13 cellular contexts compared by ENCODE assay signal in genomic region chr1:50420689-50421365, GRCh38. TPM values are rescaled to one million over a fixed set of nuclear protein-coding genes. Genes with fewer than 3 reads are reported as not detected.
DNase-seq lines count a peak whose midpoint lies in the region; TF ChIP-seq lines count a peak whose summit lies in the region.
"Had no signal": no experiment of that assay in that cellular context is flagged by ENCODE, and none has a peak within 500 bp of the region (broad histone marks: within the 10 kb centered on the region; RNA-seq: fewer than 3 reads in every experiment).

No MANE protein-coding gene starts in this region.

- H3K18ac ChIP-seq in H9 (ENCODE audit: insufficient read length, low read depth, low read length): no peak overlapping the region

- TF ChIP-seq CTCF in H9 (conservative IDR thresholded peaks at IDR 0.05) (0 out of 3 replicates have a peak, but pooled peaks have one; percentile 12), nephron (IDR thresholded peaks at IDR 0.05; ENCODE audit: unreplicated experiment in 3 of 3) (no peak), lower leg skin (IDR thresholded peaks at IDR 0.05) (no peak), chondrocyte (IDR thresholded peaks at IDR 0.05) (no peak), RWPE1 (conservative IDR thresholded peaks at IDR 0.05; ENCODE audit: low read depth) (no peak)

- H3K9me3 Mint-ChIP-seq in CD4-positive, alpha-beta memory T cell: peaks cover 0 to 4% (median 0%) of the 10 kb centered on the region in 8 donors
- H3K9me3 Mint-ChIP-seq in H9: peaks cover 4 to 16% of the 10 kb centered on the region in 2 experiments
- H3K9me3 Mint-ChIP-seq in nephron: peaks cover 2% of the 10 kb centered on the region
- H3K9me3 Mint-ChIP-seq in chondrocyte (ENCODE audit: low read depth): no peaks in the 10 kb centered on the region

- no peaks in the 10 kb centered on the region for H3K36me3 ChIP-seq in CD4-positive, alpha-beta memory T cell (ENCODE audit: insufficient read depth, low read length)
- H3K36me3 ChIP-seq: breast epithelium, HAP-1, Peyer's patch, upper lobe of right lung had no signal

- no peak for TF ChIP-seq POLR2A in lower leg skin (IDR thresholded peaks at IDR 0.05)

- H3K4ac ChIP-seq in H9 (ENCODE audit: low read depth, low read length): no peak overlapping the region

- no peak overlapping the region for H4K8ac ChIP-seq in H9 (replicated peaks; ENCODE audit: insufficient read length, low read depth, low read length)

- H3K4me3 ChIP-seq in CD4-positive, alpha-beta memory T cell (ENCODE audit: low read length in 2 of 2): no peak overlapping the region
- no peak overlapping the region for H3K4me3 ChIP-seq in lower leg skin (ENCODE audit: low read depth, poor library complexity, severe bottlenecking)
- H3K4me3 ChIP-seq: HAP-1, upper lobe of right lung had no signal

- peaks cover 28% of the 10 kb centered on the region for H3K4me1 ChIP-seq in CD4-positive, alpha-beta memory T cell (ENCODE audit: insufficient read depth, low read length)
- H3K4me1 ChIP-seq in H9 (ENCODE audit: insufficient read depth, low read length): no peaks in the 10 kb centered on the region

- intact Hi-C loops in CD4-positive, alpha-beta memory T cell (cut with micrococcal nuclease): no loop called here
- intact Hi-C loops in lower leg skin (cut with DNase I; ENCODE audit: low total_unique reads): no loop called here

- peak overlapping the region; percentile 23 for H3K4me2 ChIP-seq in H9 (ENCODE audit: insufficient read depth, insufficient read length, low read length)

- H3K27me3 ChIP-seq in CD4-positive, alpha-beta memory T cell (ENCODE audit: insufficient read depth, low read length): peaks cover 41% of the 10 kb centered on the region
- H3K27me3 ChIP-seq in H9 (ENCODE audit: insufficient read depth, low read length): peaks cover 98% of the 10 kb centered on the region

- CTCF ChIA-PET in CD4-positive, alpha-beta memory T cell (lab: Charles Lee; ENCODE audit: partially characterized antibody): no interaction called here
- CTCF ChIA-PET in RWPE1 (lab: Yijun Ruan, JAX): no interaction called here

- H3K9me3 ChIP-seq in CD4-positive, alpha-beta memory T cell (ENCODE audit: control insufficient read depth in 1 of 2, low read length in 2 of 2): no peaks in the 10 kb centered on the region
- H3K9me3 ChIP-seq in H9 (ENCODE audit: control insufficient read depth, low read depth, low read length): no peaks in the 10 kb centered on the region
- H3K9me3 ChIP-seq: breast epithelium, HAP-1, Peyer's patch, upper lobe of right lung had no signal

- no peaks in the 10 kb centered on the region for H4K20me1 ChIP-seq in H9 (ENCODE audit: control insufficient read depth, insufficient read depth, insufficient read length)

- H2AFZ ChIP-seq in H9 (ENCODE audit: low read length): no peak overlapping the region

- H3K23me2 ChIP-seq in H9 (ENCODE audit: insufficient read length, low read depth, low read length, poor library complexity, severe bottlenecking): peaks cover 21% of the 10 kb centered on the region

- H2BK12ac ChIP-seq in H9 (ENCODE audit: insufficient read length, low read depth, low read length): no peak overlapping the region

- no peak overlapping the region for H2BK20ac ChIP-seq in H9 (ENCODE audit: low read depth, low read length, poor library complexity, severe bottlenecking)

- no peak overlapping the region for H2BK15ac ChIP-seq in H9 (ENCODE audit: low read depth, low read length)

- in situ Hi-C loops in KBM-7 (cut with MboI; ENCODE audit: low pct_unique_long_range_greater_than_20kb, low sequenced_read_pairs): no loop called here

- H2BK5ac ChIP-seq in H9 (ENCODE audit: insufficient read length, low read length): no peak overlapping the region

- no peak overlapping the region for H4K91ac ChIP-seq in H9 (ENCODE audit: insufficient read length, low read depth, low read length)

- DNase-seq in CD4-positive, alpha-beta memory T cell: no peak
- DNase-seq in H9 (peak; percentile 71), astrocyte of the hippocampus (ENCODE audit: low read depth, low spot score) (peak; percentile 62), lower leg skin (ENCODE audit: low spot score in 2 of 2) (no peak), chondrocyte (ENCODE audit: low spot score) (no peak), KBM-7 (no peak), RWPE1 (ENCODE audit: low spot score) (no peak)
- DNase-seq: activated CD4-positive, CD25-positive, alpha-beta regulatory T cell treated with anti-CD3 and anti-CD28 coated beads, Interleukin-2, amount 50 U/mL, for 72 hours; upper lobe of right lung had no signal

- no peaks in the 10 kb centered on the region for H3K79me2 ChIP-seq in H9 (ENCODE audit: insufficient read depth, low read length)

- peaks cover 0 to 3% of the 10 kb centered on the region in 2 donors for H3K36me3 Mint-ChIP-seq in CD4-positive, alpha-beta memory T cell
- peaks cover 0 to 4% (median 2%) of the 10 kb centered on the region in 3 experiments; a peak in 3 of 7 replicates for H3K36me3 Mint-ChIP-seq in H9 (ENCODE audit: insufficient read depth in 1 of 3, low read depth in 3 of 3)
- H3K36me3 Mint-ChIP-seq in nephron (ENCODE audit: low read depth): no peaks in the 10 kb centered on the region
- peaks cover 8% of the 10 kb centered on the region for H3K36me3 Mint-ChIP-seq in chondrocyte (ENCODE audit: low read depth)

- no peak overlapping the region for H3T11ph ChIP-seq in H9 (ENCODE audit: low read length)

- H3K14ac ChIP-seq in H9 (ENCODE audit: insufficient read depth, low read length): no peak overlapping the region

- H3K56ac ChIP-seq in H9 (ENCODE audit: insufficient read length, low read depth, low read length): no peak overlapping the region

- H3K9ac ChIP-seq in H9 (ENCODE audit: extremely low read depth, insufficient read length, low read length): no peak overlapping the region

- H2BK120ac ChIP-seq in H9 (ENCODE audit: low read depth, low read length, poor library complexity, severe bottlenecking): no peak overlapping the region

- no peak overlapping the region for H3K27ac Mint-ChIP-seq in CD4-positive, alpha-beta memory T cell
- H3K27ac Mint-ChIP-seq in H9 (no peak overlapping the region), nephron (no peak overlapping the region), chondrocyte (ENCODE audit: unreplicated experiment) (no peak overlapping the region)

- no peak overlapping the region for H3K23ac ChIP-seq in H9 (ENCODE audit: insufficient read length, low read depth, low read length)

- no peak overlapping the region for H3K27ac ChIP-seq in CD4-positive, alpha-beta memory T cell (ENCODE audit: low read depth, low read length)
- no peak overlapping the region for H3K27ac ChIP-seq in H9 (ENCODE audit: insufficient read length, low read depth, low read length)
- H3K27ac ChIP-seq in RWPE1: no peak overlapping the region
- H3K27ac ChIP-seq: breast epithelium, Peyer's patch, upper lobe of right lung had no signal

- WGBS in H9 (ENCODE audit: extremely low coverage, insufficient read length, low lambda C conversion rate): no CpG with 5 or more reads among the region's 69 CpGs
- 2 to 3% methylated on average over 18 to 43 of the region's 69 CpGs for WGBS in lower leg skin, 2 donors

- H3K4me3 Mint-ChIP-seq in CD4-positive, alpha-beta memory T cell: peak overlapping the region in 5 of 8 donors; percentile 48 to 75 (median 53)
- H3K4me3 Mint-ChIP-seq in H9: peak overlapping the region; percentile 36 to 74
- peak overlapping the region; percentile 24 to 53 (median 45) for H3K4me3 Mint-ChIP-seq in nephron
- no peak overlapping the region for H3K4me3 Mint-ChIP-seq in chondrocyte (ENCODE audit: unreplicated experiment)

- H2AK5ac ChIP-seq in H9 (ENCODE audit: insufficient read length, low read length): no peak overlapping the region

- H4K5ac ChIP-seq in H9 (ENCODE audit: insufficient read length, low read depth, low read length): no peak overlapping the region

- H3K27me3 Mint-ChIP-seq in CD4-positive, alpha-beta memory T cell: peaks cover 56 to 61% of the 10 kb centered on the region in 2 donors
- H3K27me3 Mint-ChIP-seq in H9 (ENCODE audit: low read depth) (peaks cover 98% of the 10 kb centered on the region), nephron (ENCODE audit: low read depth) (peaks cover 96% of the 10 kb centered on the region), chondrocyte (ENCODE audit: low read depth) (peaks cover 77% of the 10 kb centered on the region)

- POLR2A ChIA-PET in CD4-positive, alpha-beta memory T cell (lab: Charles Lee; ENCODE audit: partially characterized antibody): no interaction called here
- POLR2A ChIA-PET in RWPE1 (lab: Yijun Ruan, JAX; ENCODE audit: low non-redundant PET): no interaction called here

- H3K4me1 Mint-ChIP-seq in CD4-positive, alpha-beta memory T cell: peaks cover 30 to 74% (median 56%) of the 10 kb centered on the region in 4 donors
- peaks cover 39 to 64% of the 10 kb centered on the region in 2 experiments for H3K4me1 Mint-ChIP-seq in H9
- H3K4me1 Mint-ChIP-seq in nephron: peaks cover 54% of the 10 kb centered on the region
- peaks cover 50% of the 10 kb centered on the region for H3K4me1 Mint-ChIP-seq in chondrocyte (ENCODE audit: low read depth)

- no peaks in the 10 kb centered on the region for H3K79me1 ChIP-seq in H9 (ENCODE audit: insufficient read depth, low read depth, low read length, poor library complexity, severe bottlenecking)

RNA-seq across cellular contexts. Expression of gene DMRTA2, which starts 2.4 kb away (rescaled TPM):
- not detected for total RNA-seq in CD4-positive, alpha-beta memory T cell
- not detected for polyA plus RNA-seq in CD4-positive, alpha-beta memory T cell
- 0.07 and 0.11 TPM in 2 replicates for total RNA-seq in H9 (2021)
- total RNA-seq in lower leg skin: under 1 TPM in 1 of 4 donors, not detected in 3; 0.23 TPM
- total RNA-seq in chondrocyte: not detected in 3 replicates
- total RNA-seq: Peyer's patch, upper lobe of right lung had no signal

Comparison
In these comparisons a context has a peak if more than half of its experiments do, and no peak if none do; other contexts are left out.
1. DNase-seq: peak in H9 (single experiment) and astrocyte of the hippocampus (single experiment); none in CD4-positive, alpha-beta memory T cell (0 of 5), lower leg skin (0 of 2), chondrocyte (single experiment), KBM-7 (single experiment) and RWPE1 (single experiment).